In the genomic region with DNA sequence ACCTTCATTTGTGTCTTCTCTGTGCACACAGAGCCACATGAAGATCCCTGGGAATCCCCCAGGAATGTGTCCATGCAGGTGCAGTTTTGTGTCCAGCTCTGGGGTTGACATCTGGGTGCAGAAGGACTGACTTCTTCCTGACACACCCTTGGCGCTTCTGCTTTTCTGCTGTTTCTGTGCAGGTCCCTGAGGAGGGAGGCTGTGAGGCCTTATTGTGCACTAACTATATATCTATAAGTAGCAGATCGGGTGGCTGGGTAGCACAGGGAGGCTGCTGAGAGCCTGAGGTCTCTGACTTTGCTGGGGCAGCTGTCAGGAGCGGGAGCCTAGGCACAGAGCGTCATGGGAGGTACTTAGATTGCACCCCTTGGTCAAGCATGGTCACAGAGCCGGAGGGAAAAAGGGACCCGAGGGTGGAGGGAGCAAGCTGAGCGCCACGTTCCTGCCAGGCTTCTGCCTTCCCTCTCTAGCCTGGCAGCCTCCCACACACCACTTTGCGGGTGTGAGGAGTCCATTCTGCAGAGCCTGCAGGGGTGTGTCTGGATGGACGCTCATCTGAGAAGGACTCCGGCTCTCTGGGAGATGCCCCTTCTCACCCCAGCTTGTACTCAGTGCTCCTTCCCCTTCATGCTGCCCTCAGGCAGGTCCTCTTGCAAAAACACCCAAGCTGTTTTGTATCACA, we compare ENCODE assay signal across 1 cellular context.
TF ChIP-seq lines count a peak whose summit lies in the region.

No MANE protein-coding gene starts in this region.

TF ChIP-seq in HEK293, 187 proteins besides CTCF, POLR2A, EP300 and RAD21 (continued from another document):
- TF ChIP-seq, protein P1, sequence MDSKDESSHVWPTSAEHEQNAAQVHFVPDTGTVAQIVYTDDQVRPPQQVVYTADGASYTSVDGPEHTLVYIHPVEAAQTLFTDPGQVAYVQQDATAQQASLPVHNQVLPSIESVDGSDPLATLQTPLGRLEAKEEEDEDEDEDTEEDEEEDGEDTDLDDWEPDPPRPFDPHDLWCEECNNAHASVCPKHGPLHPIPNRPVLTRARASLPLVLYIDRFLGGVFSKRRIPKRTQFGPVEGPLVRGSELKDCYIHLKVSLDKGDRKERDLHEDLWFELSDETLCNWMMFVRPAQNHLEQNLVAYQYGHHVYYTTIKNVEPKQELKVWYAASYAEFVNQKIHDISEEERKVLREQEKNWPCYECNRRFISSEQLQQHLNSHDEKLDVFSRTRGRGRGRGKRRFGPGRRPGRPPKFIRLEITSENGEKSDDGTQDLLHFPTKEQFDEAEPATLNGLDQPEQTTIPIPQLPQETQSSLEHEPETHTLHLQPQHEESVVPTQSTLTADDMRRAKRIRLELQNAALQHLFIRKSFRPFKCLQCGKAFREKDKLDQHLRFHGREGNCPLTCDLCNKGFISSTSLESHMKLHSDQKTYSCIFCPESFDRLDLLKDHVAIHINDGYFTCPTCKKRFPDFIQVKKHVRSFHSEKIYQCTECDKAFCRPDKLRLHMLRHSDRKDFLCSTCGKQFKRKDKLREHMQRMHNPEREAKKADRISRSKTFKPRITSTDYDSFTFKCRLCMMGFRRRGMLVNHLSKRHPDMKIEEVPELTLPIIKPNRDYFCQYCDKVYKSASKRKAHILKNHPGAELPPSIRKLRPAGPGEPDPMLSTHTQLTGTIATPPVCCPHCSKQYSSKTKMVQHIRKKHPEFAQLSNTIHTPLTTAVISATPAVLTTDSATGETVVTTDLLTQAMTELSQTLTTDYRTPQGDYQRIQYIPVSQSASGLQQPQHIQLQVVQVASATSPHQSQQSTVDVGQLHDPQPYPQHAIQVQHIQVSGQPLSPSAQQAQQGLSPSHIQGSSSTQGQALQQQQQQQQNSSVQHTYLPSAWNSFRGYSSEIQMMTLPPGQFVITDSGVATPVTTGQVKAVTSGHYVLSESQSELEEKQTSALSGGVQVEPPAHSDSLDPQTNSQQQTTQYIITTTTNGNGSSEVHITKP (tag by site-specific recombination; IDR thresholded peaks at IDR 0.05) = peak; percentile 50
